Comparison of ENCODE assay signal across 1 cellular context in genomic region chr3:179156170-179156569, GRCh38.
TF ChIP-seq lines count a peak whose summit lies in the region.

No MANE protein-coding gene starts in this region.

TF ChIP-seq in HepG2, 621 proteins besides CTCF, POLR2A, EP300 and RAD21:
- no peak for TF ChIP-seq ZNF510 (CRISPR knock-in tag; IDR thresholded peaks at IDR 0.05; ENCODE audit: low read depth)
- TF ChIP-seq, protein P1, sequence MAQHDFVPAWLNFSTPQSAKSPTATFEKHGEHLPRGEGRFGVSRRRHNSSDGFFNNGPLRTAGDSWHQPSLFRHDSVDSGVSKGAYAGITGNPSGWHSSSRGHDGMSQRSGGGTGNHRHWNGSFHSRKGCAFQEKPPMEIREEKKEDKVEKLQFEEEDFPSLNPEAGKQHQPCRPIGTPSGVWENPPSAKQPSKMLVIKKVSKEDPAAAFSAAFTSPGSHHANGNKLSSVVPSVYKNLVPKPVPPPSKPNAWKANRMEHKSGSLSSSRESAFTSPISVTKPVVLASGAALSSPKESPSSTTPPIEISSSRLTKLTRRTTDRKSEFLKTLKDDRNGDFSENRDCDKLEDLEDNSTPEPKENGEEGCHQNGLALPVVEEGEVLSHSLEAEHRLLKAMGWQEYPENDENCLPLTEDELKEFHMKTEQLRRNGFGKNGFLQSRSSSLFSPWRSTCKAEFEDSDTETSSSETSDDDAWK (CRISPR knock-in tag; IDR thresholded peaks at IDR 0.05): no peak
- TF ChIP-seq DRAP1 (CRISPR knock-in tag; IDR thresholded peaks at IDR 0.05): no peak
- TF ChIP-seq FOXM1 (CRISPR knock-in tag; IDR thresholded peaks at IDR 0.05): no peak
- no peak for TF ChIP-seq ONECUT2 (CRISPR knock-in tag; IDR thresholded peaks at IDR 0.05)
- no peak for TF ChIP-seq ZNF670 (CRISPR knock-in tag; IDR thresholded peaks at IDR 0.05; ENCODE audit: borderline replicate concordance)
TF ChIP-seq in HepG2: peak in this region for 0.
